Comparison of ENCODE assay signal across 18 cellular contexts in the genomic region with DNA sequence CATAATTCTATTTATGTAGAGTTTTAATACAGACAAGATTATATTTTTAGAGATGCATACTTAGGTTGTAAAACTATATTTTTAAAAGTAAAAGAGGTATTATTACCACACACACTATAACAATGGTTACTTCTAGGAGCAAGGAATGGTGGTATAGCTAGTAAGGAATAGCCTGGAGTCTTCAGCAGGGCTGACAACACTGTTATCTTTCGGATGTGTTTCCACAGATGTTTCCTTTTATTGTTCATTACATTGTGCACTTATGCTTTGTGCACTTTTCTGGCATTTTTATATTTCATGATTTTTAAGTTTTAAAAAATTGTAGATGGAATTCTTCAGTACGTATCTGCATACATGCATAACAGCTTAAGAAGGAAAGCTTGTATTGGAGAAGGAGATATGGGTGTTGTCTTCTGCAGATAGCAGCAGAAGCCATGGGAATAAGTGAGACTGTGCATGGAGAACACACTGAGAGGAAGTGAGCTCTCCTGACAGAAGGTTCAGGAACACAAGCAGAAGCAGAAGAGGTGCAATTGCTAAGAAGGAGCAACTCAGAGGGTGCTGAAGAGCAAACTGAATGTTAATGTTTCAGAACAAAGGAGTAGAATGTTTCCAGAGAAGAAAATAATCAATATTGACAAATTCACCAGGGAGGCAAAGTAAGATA.
"Had no signal": no experiment of that assay in that cellular context is flagged by ENCODE, and none has a peak within 500 bp of the region (broad histone marks: within the 10 kb centered on the region; RNA-seq: fewer than 3 reads in every experiment).

No MANE protein-coding gene starts in this region.

- H3K27me3 Mint-ChIP-seq: activated CD4-positive, alpha-beta memory T cell treated with anti-CD3 and anti-CD28 coated beads, Interleukin-2, amount 10 ng/mL, durations not matched to agents 7 days and 5 days; activated CD8-positive, alpha-beta memory T cell treated with anti-CD3 and anti-CD28 coated beads, Interleukin-2, amount 10 ng/mL, durations not matched to agents 7 days and 5 days; activated naive CD8-positive, alpha-beta T cell treated with anti-CD3 and anti-CD28 coated beads, Interleukin-2, amount 10 ng/mL, durations not matched to agents 7 days and 5 days; memory B cell had no signal

- H3K27ac ChIP-seq: cardiac muscle cell, dorsolateral prefrontal cortex, heart left ventricle, pancreas had no signal

- H3K36me3 Mint-ChIP-seq: activated CD8-positive, alpha-beta memory T cell treated with anti-CD3 and anti-CD28 coated beads, Interleukin-2, amount 10 ng/mL, durations not matched to agents 7 days and 5 days; memory B cell; natural killer cell had no signal

- H3K4me3 Mint-ChIP-seq: activated CD4-positive, alpha-beta memory T cell treated with anti-CD3 and anti-CD28 coated beads, Interleukin-2, amount 10 ng/mL, durations not matched to agents 7 days and 5 days; activated CD8-positive, alpha-beta memory T cell treated with anti-CD3 and anti-CD28 coated beads, Interleukin-2, amount 10 ng/mL, durations not matched to agents 7 days and 5 days; activated naive CD8-positive, alpha-beta T cell treated with anti-CD3 and anti-CD28 coated beads, Interleukin-2, amount 10 ng/mL, durations not matched to agents 7 days and 5 days; memory B cell; natural killer cell had no signal

- H3K36me3 ChIP-seq: cardiac muscle cell, heart left ventricle, pancreas had no signal

- H3K4me1 ChIP-seq: heart left ventricle had no signal

- H3K9me3 ChIP-seq: heart left ventricle, mucosa of descending colon, pancreas had no signal

- H3K27ac Mint-ChIP-seq: activated CD4-positive, alpha-beta memory T cell treated with anti-CD3 and anti-CD28 coated beads, Interleukin-2, amount 10 ng/mL, durations not matched to agents 7 days and 5 days; activated CD8-positive, alpha-beta memory T cell treated with anti-CD3 and anti-CD28 coated beads, Interleukin-2, amount 10 ng/mL, durations not matched to agents 7 days and 5 days; activated naive CD8-positive, alpha-beta T cell treated with anti-CD3 and anti-CD28 coated beads, Interleukin-2, amount 10 ng/mL, durations not matched to agents 7 days and 5 days; memory B cell; natural killer cell had no signal

- H3K4me1 Mint-ChIP-seq: memory B cell had no signal

- ATAC-seq: activated CD8-positive, alpha-beta memory T cell treated with anti-CD3 and anti-CD28 coated beads, Interleukin-2, amount 10 ng/mL, durations not matched to agents 7 days and 5 days; heart left ventricle; left ventricle myocardium superior; natural killer cell had no signal

- H3K27me3 ChIP-seq: cardiac muscle cell, dorsolateral prefrontal cortex, heart left ventricle, pancreas had no signal

- DNase-seq: activated CD4-positive, alpha-beta memory T cell treated with anti-CD3 and anti-CD28 coated beads, Interleukin-2, amount 10 ng/mL, durations not matched to agents 7 days and 5 days; activated CD4-positive, alpha-beta T cell treated with anti-CD3 and anti-CD28 coated beads for 48 hours; activated CD4-positive, CD25-positive, alpha-beta regulatory T cell; activated CD8-positive, alpha-beta memory T cell treated with anti-CD3 and anti-CD28 coated beads, Interleukin-2, amount 10 ng/mL, durations not matched to agents 7 days and 5 days; activated naive CD8-positive, alpha-beta T cell treated with anti-CD3 and anti-CD28 coated beads, Interleukin-2, amount 10 ng/mL, durations not matched to agents 7 days and 5 days; amygdala; dorsolateral prefrontal cortex; heart left ventricle; left ventricle myocardium superior; mucosa of descending colon; natural killer cell; pancreas; stimulated activated CD4-positive, alpha-beta T cell treated with anti-CD3 and anti-CD28 coated beads, Interleukin-12 subunit alpha, Interleukin-12 subunit beta, amount 100 ng/mL, for 4 hours; stimulated activated CD4-positive, alpha-beta T cell treated with anti-CD3 and anti-CD28 coated beads, Interleukin-1b, Interleukin-23, amount 100 ng/mL, for 48 hours; stimulated activated CD8-positive, alpha-beta memory T cell treated with anti-CD3 and anti-CD28 coated beads, Interleukin-4, amount 100 ng/mL, for 48 hours; stimulated activated naive CD4-positive, alpha-beta T cell had no signal

- H3K4me3 ChIP-seq: cardiac muscle cell, dorsolateral prefrontal cortex, heart left ventricle, mucosa of descending colon, pancreas had no signal

- H3K9me3 Mint-ChIP-seq: natural killer cell had no signal
